ENCODE assay signal across 16 cellular contexts in genomic region chr9:126676102-126676684, GRCh38.
"Had no signal": no experiment of that assay in that cellular context is flagged by ENCODE, and none has a peak within 500 bp of the region (broad histone marks: within the 10 kb centered on the region; RNA-seq: fewer than 3 reads in every experiment).

No MANE protein-coding gene starts in this region.

- H3K27ac Mint-ChIP-seq: activated CD8-positive, alpha-beta T cell treated with anti-CD3 and anti-CD28 coated beads for 36 hours; activated naive CD4-positive, alpha-beta T cell treated with anti-CD3 and anti-CD28 coated beads, Interleukin-2, amount 10 ng/mL, durations not matched to agents 7 days and 5 days; activated T-helper 17 cell treated with anti-CD3 and anti-CD28 coated beads, Interleukin-2, amount 50 U/mL, for 72 hours; dendritic cell treated with granulocyte-macrophage colony-stimulating factor and Interleukin-4, amounts not matched to agents 40 ng/mL and 50 ng/mL, for 4 days; effector memory CD8-positive, alpha-beta T cell; immature natural killer cell; naive thymus-derived CD4-positive, alpha-beta T cell had no signal

- ATAC-seq: activated T-helper 17 cell treated with anti-CD3 and anti-CD28 coated beads, Interleukin-2, amount 50 U/mL, for 72 hours; effector memory CD8-positive, alpha-beta T cell; left cardiac atrium; naive thymus-derived CD4-positive, alpha-beta T cell; sciatic nerve had no signal

- H3K4me1 ChIP-seq: prostate gland had no signal

- H3K4me3 Mint-ChIP-seq: activated CD8-positive, alpha-beta T cell treated with anti-CD3 and anti-CD28 coated beads for 36 hours; activated naive CD4-positive, alpha-beta T cell treated with anti-CD3 and anti-CD28 coated beads, Interleukin-2, amount 10 ng/mL, durations not matched to agents 7 days and 5 days; activated T-helper 17 cell treated with anti-CD3 and anti-CD28 coated beads, Interleukin-2, amount 50 U/mL, for 72 hours; central memory CD8-positive, alpha-beta T cell; dendritic cell treated with granulocyte-macrophage colony-stimulating factor and Interleukin-4, amounts not matched to agents 40 ng/mL and 50 ng/mL, for 4 days; effector memory CD8-positive, alpha-beta T cell; immature natural killer cell had no signal

- DNase-seq: activated naive CD4-positive, alpha-beta T cell treated with anti-CD3 and anti-CD28 coated beads, Interleukin-2, amount 10 ng/mL, durations not matched to agents 7 days and 5 days; effector memory CD8-positive, alpha-beta T cell; immature natural killer cell; left cardiac atrium; naive thymus-derived CD4-positive, alpha-beta T cell; occipital lobe; stimulated activated naive CD4-positive, alpha-beta T cell treated with Interleukin-2 at 50 U/mL for 16 hours; T-helper 9 cell; trophoblast cell had no signal

- H3K27ac ChIP-seq: hepatocyte, prostate gland had no signal

- H3K9me3 ChIP-seq: prostate gland had no signal

- H3K79me2 ChIP-seq: hepatocyte had no signal

- H3K36me3 Mint-ChIP-seq: activated naive CD4-positive, alpha-beta T cell treated with anti-CD3 and anti-CD28 coated beads, Interleukin-2, amount 10 ng/mL, durations not matched to agents 7 days and 5 days had no signal

- H2AFZ ChIP-seq: hepatocyte had no signal

- H3K4me3 ChIP-seq: hepatocyte, prostate gland had no signal

- H3K4me1 Mint-ChIP-seq: immature natural killer cell had no signal

- H3K36me3 ChIP-seq: prostate gland had no signal

- H3K9me3 Mint-ChIP-seq: activated CD8-positive, alpha-beta T cell treated with anti-CD3 and anti-CD28 coated beads for 36 hours; activated naive CD4-positive, alpha-beta T cell treated with anti-CD3 and anti-CD28 coated beads, Interleukin-2, amount 10 ng/mL, durations not matched to agents 7 days and 5 days; activated T-helper 17 cell treated with anti-CD3 and anti-CD28 coated beads, Interleukin-2, amount 50 U/mL, for 72 hours; central memory CD8-positive, alpha-beta T cell; dendritic cell treated with granulocyte-macrophage colony-stimulating factor and Interleukin-4, amounts not matched to agents 40 ng/mL and 50 ng/mL, for 4 days; effector memory CD8-positive, alpha-beta T cell had no signal
